ENCODE assay signal across 18 cellular contexts in genomic region chr12:1830401-1830845, GRCh38. TPM values are rescaled to one million over a fixed set of nuclear protein-coding genes. Genes with fewer than 3 reads are reported as not detected.
DNase-seq lines count a peak whose midpoint lies in the region; ATAC-seq and TF ChIP-seq lines count a peak whose summit lies in the region.
"Had no signal": no experiment of that assay in that cellular context is flagged by ENCODE, and none has a peak within 500 bp of the region (broad histone marks: within the 10 kb centered on the region; RNA-seq: fewer than 3 reads in every experiment).

No MANE protein-coding gene starts in this region.

- TF ChIP-seq CTCF in VCaP (conservative IDR thresholded peaks at IDR 0.05) (no peak), parathyroid adenoma (IDR thresholded peaks at IDR 0.05) (no peak)

- H3K4me2 ChIP-seq in parathyroid adenoma (ENCODE audit: low read length): no peak overlapping the region

- peaks cover 4% of the 10 kb centered on the region for H3K79me2 ChIP-seq in parathyroid adenoma

- no peaks in the 10 kb centered on the region for H3K36me3 ChIP-seq in H7 (replicated peaks; ENCODE audit: control insufficient read depth, insufficient read depth, low read length)
- no peaks in the 10 kb centered on the region for H3K36me3 ChIP-seq in parathyroid adenoma (ENCODE audit: control insufficient read depth, insufficient read depth, low read length)

- H3K27ac ChIP-seq in VCaP (peak overlapping the region; percentile 98), parathyroid adenoma (peak overlapping the region; percentile 99)
- H3K27ac ChIP-seq: 22Rv1 had no signal

- H3K9ac ChIP-seq in parathyroid adenoma: peak overlapping the region; percentile 28

- H3K4me1 ChIP-seq in parathyroid adenoma: peaks cover 42% of the 10 kb centered on the region

- H3K4me3 ChIP-seq in H7 (ENCODE audit: insufficient read depth, low read depth, low read length) (no peak overlapping the region), parathyroid adenoma (ENCODE audit: low read depth, low read length) (no peak overlapping the region)
- H3K4me3 ChIP-seq: K562 had no signal

- peak overlapping the region; percentile 91 for H2AFZ ChIP-seq in parathyroid adenoma

- no peak for ATAC-seq in HG02970 (IDR thresholded peaks at IDR 0.05; ENCODE audit: low FRiP score, unreplicated experiment)
- ATAC-seq: Panc1 had no signal

- peak; percentile 41 for DNase-seq in NCI-H1092 treated with DMSO at 0.1 percent for 48 hours (lab: John Stamatoyannopoulos, UW)
- no peak for DNase-seq in NCI-H1092 (lab: John Stamatoyannopoulos, UW)
- peak; percentile 42 for DNase-seq in H7
- no peak for DNase-seq in GF-D8 (lab: John Stamatoyannopoulos, UW)
- DNase-seq in kidney glomerular epithelial cell (lab: John Stamatoyannopoulos, UW): no peak
- DNase-seq: CD4-positive, alpha-beta T cell; NCI-H1930; NCI-H526 had no signal

- H3K9me3 ChIP-seq in parathyroid adenoma (ENCODE audit: control insufficient read depth, low read length): no peaks in the 10 kb centered on the region

- H3K27me3 ChIP-seq in H7 (ENCODE audit: control insufficient read depth, insufficient read depth, low read length) (no peaks in the 10 kb centered on the region; the same call in 1 of the 2 replicates), parathyroid adenoma (ENCODE audit: control insufficient read depth, insufficient read depth, low read length) (no peaks in the 10 kb centered on the region)

RNA-seq across cellular contexts. Expression of gene LRTM2, which starts 10.1 kb away (rescaled TPM):
- total RNA-seq in H7 (2014; rRNA removed; shearing (Covaris generic)): 0.42 TPM in 1 of 2 replicates, not detected in the other
- total RNA-seq: Calu3, H9, K562, Right ventricle myocardium inferior, SK-MEL-5 had no signal

Comparison
In these comparisons a context has a peak if more than half of its experiments do, and no peak if none do; other contexts are left out.
1. DNase-seq: peak in NCI-H1092 treated with DMSO at 0.1 percent for 48 hours (single experiment) and H7 (single experiment); none in NCI-H1092 (single experiment), GF-D8 (single experiment) and kidney glomerular epithelial cell (single experiment).